In the genomic region with DNA sequence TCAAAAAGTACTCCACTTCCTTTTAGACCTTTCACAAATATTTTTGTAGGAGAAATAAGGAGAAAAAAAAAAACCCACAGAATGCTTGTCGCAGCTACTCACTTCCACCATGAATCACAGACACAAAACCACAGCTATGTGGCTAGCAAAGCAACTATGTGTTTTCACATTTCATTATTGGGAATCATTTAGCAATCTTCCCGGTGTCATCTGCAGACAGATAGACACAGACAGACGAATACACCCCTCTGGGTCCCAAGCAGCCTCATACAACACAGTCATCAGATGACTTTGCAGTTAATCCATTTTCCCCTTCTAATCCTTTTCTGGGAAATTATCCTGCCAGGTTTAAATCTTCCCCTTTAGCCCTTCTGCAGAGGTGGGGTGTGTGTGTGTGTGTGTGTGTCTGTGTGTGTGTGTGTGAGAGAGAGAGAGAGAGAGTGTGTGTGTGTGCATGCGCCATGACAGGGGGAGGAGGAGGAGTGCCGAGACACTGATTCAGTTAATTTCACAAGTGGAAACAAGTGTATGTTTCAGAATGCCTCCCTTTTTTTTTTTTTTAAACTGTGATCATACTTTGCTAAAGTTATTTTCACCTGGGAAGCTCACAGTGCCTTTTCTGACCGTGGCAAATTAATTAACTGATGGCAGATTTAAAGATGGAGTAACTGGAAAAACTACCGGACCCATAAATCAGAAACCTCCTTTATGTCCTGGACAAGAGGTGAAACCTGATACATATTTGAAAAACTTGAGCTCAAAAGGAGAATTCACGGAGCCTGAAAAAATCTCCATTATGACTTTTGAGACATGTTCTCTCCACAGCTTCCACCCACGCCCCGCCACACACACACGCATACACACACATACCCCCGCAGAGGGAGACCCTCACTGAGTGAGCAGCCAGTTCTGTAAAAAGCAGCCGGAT, we compare ENCODE assay signal across 8 cellular contexts. TPM values are rescaled to one million over a fixed set of nuclear protein-coding genes. Genes with fewer than 3 reads are reported as not detected.
DNase-seq lines count a peak whose midpoint lies in the region; ATAC-seq, FAIRE-seq and TF ChIP-seq lines count a peak whose summit lies in the region.

No MANE protein-coding gene starts in this region.

- H3K4me2 ChIP-seq in endothelial cell of umbilical vein (ENCODE audit: insufficient read depth, low read length) (peak overlapping the region; percentile 37), osteoblast (ENCODE audit: insufficient read depth, low read length) (peak overlapping the region; percentile 79)

- H3K4me3 ChIP-seq in endothelial cell of umbilical vein (replicated peaks in 1 of 3; ENCODE audit: insufficient read depth in 1 of 3, low read depth in 1 of 3, low read length in 3 of 3) (peak overlapping the region in 1 of 3 experiments; percentile 17), osteoblast (ENCODE audit: insufficient read depth, low read length) (peak overlapping the region; percentile 51)

- FAIRE-seq in endothelial cell of umbilical vein (lab: Jason Lieb, UNC) = peak; percentile 95

- no peaks in the 10 kb centered on the region for H3K9me3 ChIP-seq in endothelial cell of umbilical vein (replicated peaks; ENCODE audit: control insufficient read depth, insufficient read depth, low read length)
- no peaks in the 10 kb centered on the region for H3K9me3 ChIP-seq in osteoblast (ENCODE audit: low read depth, low read length)

- no peaks in the 10 kb centered on the region for H3K9me1 ChIP-seq in endothelial cell of umbilical vein (replicated peaks; ENCODE audit: control insufficient read depth, extremely low read depth, insufficient read depth, low read length)

- TF ChIP-seq POLR2A in endothelial cell of umbilical vein (IDR thresholded peaks at IDR 0.05; ENCODE audit: low read depth, low read length) = peak; percentile 64

- dilution Hi-C loops in endothelial cell of umbilical vein (cut with MboI; ENCODE audit: extremely low pct_ligation_motif_present, low sequenced_read_pairs) = no loop called here

- TF ChIP-seq CTCF in RWPE1 (conservative IDR thresholded peaks at IDR 0.05; ENCODE audit: low read depth) (no peak), endothelial cell of umbilical vein (IDR thresholded peaks at IDR 0.05; ENCODE audit: extremely low read depth in 1 of 2, insufficient read depth in 1 of 2, low read depth in 1 of 2, low read length in 2 of 2) (no peak), osteoblast (IDR thresholded peaks at IDR 0.05; ENCODE audit: extremely low read depth, low read depth, low read length) (no peak)

- H3K27ac ChIP-seq in RWPE1 (peak overlapping the region; percentile 100), endothelial cell of umbilical vein (ENCODE audit: insufficient read depth, low read depth, low read length) (peak overlapping the region; percentile 92), osteoblast (ENCODE audit: low read depth, low read length) (peak overlapping the region; percentile 99)

- peaks cover 7 to 12% of the 10 kb centered on the region in 2 experiments for H3K36me3 ChIP-seq in endothelial cell of umbilical vein (ENCODE audit: control insufficient read depth in 2 of 2, extremely low read depth in 1 of 2, insufficient read depth in 2 of 2, low read length in 2 of 2)
- H3K36me3 ChIP-seq in osteoblast (ENCODE audit: insufficient read depth, low read length) = peaks cover 43% of the 10 kb centered on the region

- H3K9ac ChIP-seq in endothelial cell of umbilical vein (replicated peaks; ENCODE audit: extremely low read depth, insufficient read depth, low read length) = peak overlapping the region; percentile 50

- POLR2A ChIA-PET in RWPE1 (lab: Yijun Ruan, JAX; ENCODE audit: low non-redundant PET) (interaction anchor here (0.6 to 1.5 kb wide), 4 partner anchors 11 to 885 kb away, joined by 3 to 9 read pairs (median 4); no protein-coding TSS in a partner anchor), endothelial cell of umbilical vein (lab: Charles Lee) (interaction anchor here (0.7 kb wide), 2 partner anchors 43 to 492 kb away, joined by 3 to 4 read pairs; partner anchors contain the start of gene ACYP1)

- TSS peak; percentile 93 for BruUV-seq in endothelial cell of umbilical vein (replicated peaks; lab: Mats Ljungman, UMichigan)

- peaks cover 84% of the 10 kb centered on the region for H3K79me2 ChIP-seq in endothelial cell of umbilical vein (ENCODE audit: control insufficient read depth, insufficient read depth, low read length)
- H3K79me2 ChIP-seq in osteoblast (ENCODE audit: insufficient read depth, low read length) = peaks cover 67% of the 10 kb centered on the region

- H3K27me3 ChIP-seq in endothelial cell of umbilical vein (ENCODE audit: control insufficient read depth in 2 of 2, insufficient read depth in 2 of 2, low read length in 2 of 2) = no peaks in the 10 kb centered on the region
- no peaks in the 10 kb centered on the region for H3K27me3 ChIP-seq in osteoblast (ENCODE audit: insufficient read depth, low read length)

- CTCF ChIA-PET in RWPE1 (lab: Yijun Ruan, JAX) (interaction anchor here (0.6 to 2.4 kb wide), 9 partner anchors 11 to 290 kb away, joined by 3 to 11 read pairs (median 3); no protein-coding TSS in a partner anchor), endothelial cell of umbilical vein (lab: Charles Lee) (interaction anchor here (0.6 to 2.2 kb wide), 8 partner anchors 9 to 232 kb away, joined by 3 to 11 read pairs (median 4); partner anchors contain the start of gene LTBP2)

- H2AFZ ChIP-seq in endothelial cell of umbilical vein (ENCODE audit: low read depth, low read length) (no peak overlapping the region), osteoblast (ENCODE audit: low read length) (no peak overlapping the region)

- peak; percentile 30 to 40 for DNase-seq in activated CD4-positive, alpha-beta T cell treated with anti-CD3 and anti-CD28 coated beads, Interleukin-2, amount 50 U/mL, for 48 hours
- no peak for DNase-seq in activated CD4-positive, alpha-beta T cell treated with anti-CD3 and anti-CD28 coated beads, Interleukin-2, amount 50 U/mL, for 1 hour
- DNase-seq in RWPE1 (ENCODE audit: low spot score) (peak; percentile 80), endothelial cell of umbilical vein (ENCODE audit: low read depth, low spot score) (peak; percentile 88), osteoblast (ENCODE audit: insufficient read length, low spot score, missing footprints) (peak; percentile 96), NCI-H1694 (lab: John Stamatoyannopoulos, UW) (no peak), DMS53 (lab: John Stamatoyannopoulos, UW) (no peak)

- H4K20me1 ChIP-seq in endothelial cell of umbilical vein (replicated peaks; ENCODE audit: control insufficient read depth, extremely low read depth, insufficient read depth, low read length) (no peaks in the 10 kb centered on the region), osteoblast (ENCODE audit: insufficient read depth, low read length) (no peaks in the 10 kb centered on the region)

- intact Hi-C loops in endothelial cell of umbilical vein (cut with micrococcal nuclease) = loop anchor here (1.0 to 5.0 kb wide), 3 partner anchors 8 to 80 kb away; partner anchors contain the start of genes ISCA2 and NPC2

- no peak for ATAC-seq in HG02938 (IDR thresholded peaks at IDR 0.05; ENCODE audit: unreplicated experiment)

- H3K4me1 ChIP-seq in endothelial cell of umbilical vein (ENCODE audit: control insufficient read depth, extremely low read depth, insufficient read depth, low read length) = peaks cover 59% of the 10 kb centered on the region
- H3K4me1 ChIP-seq in osteoblast (ENCODE audit: insufficient read depth, low read length) = peaks cover 94% of the 10 kb centered on the region

TF ChIP-seq in endothelial cell of umbilical vein, 7 proteins besides CTCF, POLR2A, EP300 and RAD21:
- peak; percentile 71 for TF ChIP-seq GATA2 (IDR thresholded peaks at IDR 0.05; ENCODE audit: insufficient read depth, insufficient read length, low read depth, low read length)
- TF ChIP-seq, protein P1, sequence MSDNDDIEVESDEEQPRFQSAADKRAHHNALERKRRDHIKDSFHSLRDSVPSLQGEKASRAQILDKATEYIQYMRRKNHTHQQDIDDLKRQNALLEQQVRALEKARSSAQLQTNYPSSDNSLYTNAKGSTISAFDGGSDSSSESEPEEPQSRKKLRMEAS (IDR thresholded peaks at IDR 0.05; ENCODE audit: insufficient read depth, insufficient read length) = no peak
- peak; percentile 88 for TF ChIP-seq JUN (IDR thresholded peaks at IDR 0.05; ENCODE audit: borderline replicate concordance, insufficient read depth, insufficient read length, low read depth)
- peak; percentile 96 for TF ChIP-seq FOS (IDR thresholded peaks at IDR 0.05; ENCODE audit: borderline replicate concordance, insufficient read depth, low read length)
- no peak for TF ChIP-seq MYC (IDR thresholded peaks at IDR 0.05; ENCODE audit: low read depth, low read length)
- peak; percentile 84 for TF ChIP-seq POLR2AphosphoS5 (IDR thresholded peaks at IDR 0.05; ENCODE audit: insufficient read depth, low read depth, low read length)
- TF ChIP-seq EZH2 (IDR thresholded peaks at IDR 0.05; ENCODE audit: borderline replicate concordance, low read depth, low read length, severe bottlenecking) = no peak

RNA-seq across cellular contexts. Expression of gene LTBP2, which starts 39.9 kb away (rescaled TPM):
- total RNA-seq in endothelial cell of umbilical vein = 264 and 268 TPM in 2 replicates
- 208 and 209 TPM in 2 replicates for polyA plus RNA-seq in endothelial cell of umbilical vein
- polyA plus RNA-seq in endothelial cell of umbilical vein (2011; cell fraction: cytosol; rRNA removed) = 182 and 200 TPM in 2 replicates
- 302 and 337 TPM in 2 replicates for polyA plus RNA-seq in endothelial cell of umbilical vein (2011; cell fraction: nucleus; rRNA removed)
- 319 and 426 TPM in 2 replicates for polyA plus RNA-seq in endothelial cell of umbilical vein (2012)
- polyA minus RNA-seq in endothelial cell of umbilical vein = 357 and 369 TPM in 2 replicates
- polyA minus RNA-seq in endothelial cell of umbilical vein (2011; cell fraction: cytosol; rRNA and poly(A)+ RNA removed) = not detected
- 150 and 213 TPM in 2 replicates for polyA minus RNA-seq in endothelial cell of umbilical vein (2011; cell fraction: nucleus; rRNA and poly(A)+ RNA removed)
- 493 and 546 TPM in 2 replicates for total RNA-seq in osteoblast

Comparison
In these comparisons a context has a peak if more than half of its experiments do, and no peak if none do; other contexts are left out.
1. DNase-seq: peak in activated CD4-positive, alpha-beta T cell treated with anti-CD3 and anti-CD28 coated beads, Interleukin-2, amount 50 U/mL, for 48 hours (2 of 2), RWPE1 (single experiment), endothelial cell of umbilical vein (single experiment) and osteoblast (single experiment); none in activated CD4-positive, alpha-beta T cell treated with anti-CD3 and anti-CD28 coated beads, Interleukin-2, amount 50 U/mL, for 1 hour (single experiment), NCI-H1694 (single experiment) and DMS53 (single experiment).
2. Peak in every context shown above with its lines, with median percentiles within 50 percentile points of each other: H3K27ac ChIP-seq.